In genomic region chr17:47229535-47230443, GRCh38 we compare ENCODE assay signal across 2 cellular contexts.
TF ChIP-seq lines count a peak whose summit lies in the region.

No MANE protein-coding gene starts in this region.

TF ChIP-seq in IMR-90, 13 proteins besides CTCF, POLR2A, EP300 and RAD21:
- 0 out of 2 replicates have a peak, but pooled peaks have one; percentile 24 for TF ChIP-seq CHD1 (IDR thresholded peaks at IDR 0.05; ENCODE audit: low read depth, low read length)
- TF ChIP-seq MAZ (IDR thresholded peaks at IDR 0.05; ENCODE audit: borderline replicate concordance, low read depth, low read length): no peak
- TF ChIP-seq NFE2L2 (IDR thresholded peaks at IDR 0.05; ENCODE audit: low read depth, low read length): no peak
- peak; percentile 91 for TF ChIP-seq BHLHE40 (IDR thresholded peaks at IDR 0.05; ENCODE audit: low read depth, low read length)
- peak; percentile 34; the same call in 1 of the 2 replicates for TF ChIP-seq RFX5 (IDR thresholded peaks at IDR 0.05; ENCODE audit: low read depth, low read length)
- TF ChIP-seq RCOR1 (IDR thresholded peaks at IDR 0.05; ENCODE audit: insufficient replicate concordance, low read length): peak; percentile 63
- 0 out of 2 replicates have a peak, but pooled peaks have one; percentile 39 for TF ChIP-seq MXI1 (IDR thresholded peaks at IDR 0.05; ENCODE audit: borderline replicate concordance, low read depth, low read length)
- TF ChIP-seq ELK1 (IDR thresholded peaks at IDR 0.05; ENCODE audit: borderline replicate concordance, low read depth, low read length): no peak
- TF ChIP-seq MAFK (IDR thresholded peaks at IDR 0.05; ENCODE audit: low read depth, low read length): peak; percentile 18; the same call in 1 of the 2 replicates
- peak; percentile 95 for TF ChIP-seq CEBPB (IDR thresholded peaks at IDR 0.05; ENCODE audit: low read depth, low read length)
- TF ChIP-seq SMC3 (IDR thresholded peaks at IDR 0.05; ENCODE audit: low read depth, low read length): peak; percentile 100

TF ChIP-seq in endothelial cell of umbilical vein, 7 proteins besides CTCF, POLR2A, EP300 and RAD21:
- TF ChIP-seq MAX (IDR thresholded peaks at IDR 0.05; ENCODE audit: insufficient read depth, insufficient read length): no peak
- no peak for TF ChIP-seq FOS (IDR thresholded peaks at IDR 0.05; ENCODE audit: borderline replicate concordance, insufficient read depth, low read length)
- no peak for TF ChIP-seq EZH2 (IDR thresholded peaks at IDR 0.05; ENCODE audit: borderline replicate concordance, low read depth, low read length, severe bottlenecking)
- TF ChIP-seq POLR2AphosphoS5 (IDR thresholded peaks at IDR 0.05; ENCODE audit: insufficient read depth, low read depth, low read length): peak; percentile 55
- TF ChIP-seq MYC (IDR thresholded peaks at IDR 0.05; ENCODE audit: low read depth, low read length): peak; percentile 77
TF ChIP-seq in endothelial cell of umbilical vein: peak in this region for 2.
